1 cellular context compared by ENCODE assay signal in genomic region chr16:27549857-27550581, GRCh38.
TF ChIP-seq lines count a peak whose summit lies in the region.

Gene GTF3C1, minus strand, starts transcription at chr16:27549913. Its CDS starts 23 bp downstream, at chr16:27549890.
Gene KATNIP, plus strand, starts transcription at chr16:27550144. Its CDS starts 27 bp downstream, at chr16:27550171.

TF ChIP-seq in WTC11, 78 proteins besides CTCF, POLR2A, EP300 and RAD21 (continued from another document):
- TF ChIP-seq NFYB (CRISPR knock-in tag; conservative IDR thresholded peaks at IDR 0.05; ENCODE audit: low read depth) (peak; percentile 57), ZMAT4 (CRISPR knock-in tag; IDR thresholded peaks at IDR 0.05) (no peak), SMAD4 (CRISPR knock-in tag; IDR thresholded peaks at IDR 0.05) (no peak), ATF2 (CRISPR knock-in tag; IDR thresholded peaks at IDR 0.05; ENCODE audit: borderline replicate concordance, low read depth) (no peak), ZNF396 (CRISPR knock-in tag; IDR thresholded peaks at IDR 0.05; ENCODE audit: borderline replicate concordance) (no peak), MXD4 (CRISPR knock-in tag; IDR thresholded peaks at IDR 0.05; ENCODE audit: borderline replicate concordance) (no peak)
TF ChIP-seq in WTC11: peak in this region for 6.
